ENCODE assay signal across 10 cellular contexts in the genomic region with DNA sequence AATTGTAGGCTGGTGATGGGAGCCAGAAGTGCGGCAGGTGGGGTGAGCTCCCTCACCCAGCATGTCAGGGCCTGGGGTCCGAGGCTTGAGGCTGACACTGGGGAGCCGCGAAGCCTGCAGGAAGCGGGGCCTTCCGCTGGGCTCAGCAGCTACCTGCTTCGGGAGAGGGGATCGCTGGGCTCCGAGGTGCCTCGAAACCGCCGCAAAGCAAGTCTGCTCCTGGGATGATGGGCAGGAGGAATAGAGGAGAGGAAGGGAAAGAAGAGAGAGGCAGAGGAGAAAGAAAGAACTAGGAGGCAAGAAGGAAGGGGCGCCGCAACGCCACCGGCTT. TPM values are rescaled to one million over a fixed set of nuclear protein-coding genes. Genes with fewer than 3 reads are reported as not detected.
DNase-seq lines count a peak whose midpoint lies in the region; ATAC-seq and TF ChIP-seq lines count a peak whose summit lies in the region.
"Had no signal": no experiment of that assay in that cellular context is flagged by ENCODE, and none has a peak within 500 bp of the region (broad histone marks: within the 10 kb centered on the region; RNA-seq: fewer than 3 reads in every experiment).

No MANE protein-coding gene starts in this region.

- no peak for DNase-seq in CD4-positive, alpha-beta T cell
- DNase-seq in H7 = peak; percentile 79
- DNase-seq in activated naive CD8-positive, alpha-beta T cell treated with anti-CD3 and anti-CD28 coated beads, Interleukin-2, amount 50 U/mL, for 24 hours = no peak
- DNase-seq in natural killer cell treated with Interleukin-12 subunit alpha and Interleukin-12 subunit beta and Interleukin-15 and Interleukin-18, amount 100 ng/mL, for 72 hours (ENCODE audit: low spot score) = no peak
- no peak for DNase-seq in NAMALWA (ENCODE audit: low spot score)
- DNase-seq: NCI-H526 treated with DMSO at 0.1 percent for 48 hours, SHP77 treated with DMSO at 0.1 percent for 48 hours had no signal

- ATAC-seq in CD4-positive, alpha-beta T cell (ENCODE audit: poor library complexity) = no peak
- ATAC-seq in activated naive CD8-positive, alpha-beta T cell treated with anti-CD3 and anti-CD28 coated beads, Interleukin-2, amount 50 U/mL, for 24 hours = no peak
- ATAC-seq in natural killer cell treated with Interleukin-12 subunit alpha and Interleukin-12 subunit beta and Interleukin-15 and Interleukin-18, amount 100 ng/mL, for 72 hours = peak in 1 of 2 donors; percentile 17
- ATAC-seq in GM21576 (IDR thresholded peaks at IDR 0.05; ENCODE audit: unreplicated experiment) (no peak), HG02571 (IDR thresholded peaks at IDR 0.05; ENCODE audit: unreplicated experiment) (no peak)

- H3K9me3 ChIP-seq in CD4-positive, alpha-beta T cell (ENCODE audit: control insufficient read depth, low read length) = no peaks in the 10 kb centered on the region

- peaks cover 64% of the 10 kb centered on the region for H3K27me3 Mint-ChIP-seq in CD4-positive, alpha-beta T cell
- peaks cover 72% of the 10 kb centered on the region for H3K27me3 Mint-ChIP-seq in activated naive CD8-positive, alpha-beta T cell treated with anti-CD3 and anti-CD28 coated beads, Interleukin-2, amount 50 U/mL, for 24 hours
- peaks cover 33 to 38% of the 10 kb centered on the region in 2 donors for H3K27me3 Mint-ChIP-seq in natural killer cell treated with Interleukin-12 subunit alpha and Interleukin-12 subunit beta and Interleukin-15 and Interleukin-18, amount 100 ng/mL, for 72 hours

- H3K27ac Mint-ChIP-seq in CD4-positive, alpha-beta T cell = no peak overlapping the region
- no peak overlapping the region for H3K27ac Mint-ChIP-seq in activated naive CD8-positive, alpha-beta T cell treated with anti-CD3 and anti-CD28 coated beads, Interleukin-2, amount 50 U/mL, for 24 hours
- H3K27ac Mint-ChIP-seq in natural killer cell treated with Interleukin-12 subunit alpha and Interleukin-12 subunit beta and Interleukin-15 and Interleukin-18, amount 100 ng/mL, for 72 hours = peak overlapping the region in 1 of 2 donors; percentile 23

- H3K9me3 Mint-ChIP-seq in CD4-positive, alpha-beta T cell = no peaks in the 10 kb centered on the region
- no peaks in the 10 kb centered on the region for H3K9me3 Mint-ChIP-seq in activated naive CD8-positive, alpha-beta T cell treated with anti-CD3 and anti-CD28 coated beads, Interleukin-2, amount 50 U/mL, for 24 hours
- H3K9me3 Mint-ChIP-seq in natural killer cell treated with Interleukin-12 subunit alpha and Interleukin-12 subunit beta and Interleukin-15 and Interleukin-18, amount 100 ng/mL, for 72 hours = no peaks in the 10 kb centered on the region

- intact Hi-C loops in CD4-positive, alpha-beta T cell (cut with DNase I, micrococcal nuclease) = no loop called here

- no peaks in the 10 kb centered on the region for H3K36me3 ChIP-seq in H7 (replicated peaks; ENCODE audit: control insufficient read depth, insufficient read depth, low read length)

- H3K36me3 Mint-ChIP-seq in CD4-positive, alpha-beta T cell (ENCODE audit: low read depth) = no peaks in the 10 kb centered on the region
- H3K36me3 Mint-ChIP-seq in activated naive CD8-positive, alpha-beta T cell treated with anti-CD3 and anti-CD28 coated beads, Interleukin-2, amount 50 U/mL, for 24 hours (ENCODE audit: low read depth) = peaks cover 2% of the 10 kb centered on the region
- peaks cover 6% of the 10 kb centered on the region for H3K36me3 Mint-ChIP-seq in natural killer cell treated with Interleukin-12 subunit alpha and Interleukin-12 subunit beta and Interleukin-15 and Interleukin-18, amount 100 ng/mL, for 72 hours

- peak overlapping the region; percentile 42; the same call in 1 of the 2 replicates for H3K4me3 ChIP-seq in H7 (ENCODE audit: insufficient read depth, low read depth, low read length)

- no peak overlapping the region for H3K27ac ChIP-seq in CD4-positive, alpha-beta T cell (ENCODE audit: low read depth, low read length)

- peaks cover 14% of the 10 kb centered on the region for H3K4me1 Mint-ChIP-seq in CD4-positive, alpha-beta T cell (ENCODE audit: low read depth)
- peaks cover 17% of the 10 kb centered on the region for H3K4me1 Mint-ChIP-seq in activated naive CD8-positive, alpha-beta T cell treated with anti-CD3 and anti-CD28 coated beads, Interleukin-2, amount 50 U/mL, for 24 hours
- peaks cover 9 to 10% of the 10 kb centered on the region in 2 donors for H3K4me1 Mint-ChIP-seq in natural killer cell treated with Interleukin-12 subunit alpha and Interleukin-12 subunit beta and Interleukin-15 and Interleukin-18, amount 100 ng/mL, for 72 hours (ENCODE audit: low read depth in 2 of 2)

- peak overlapping the region; percentile 74 for H3K4me3 Mint-ChIP-seq in CD4-positive, alpha-beta T cell
- peak overlapping the region; percentile 41 for H3K4me3 Mint-ChIP-seq in activated naive CD8-positive, alpha-beta T cell treated with anti-CD3 and anti-CD28 coated beads, Interleukin-2, amount 50 U/mL, for 24 hours
- H3K4me3 Mint-ChIP-seq in natural killer cell treated with Interleukin-12 subunit alpha and Interleukin-12 subunit beta and Interleukin-15 and Interleukin-18, amount 100 ng/mL, for 72 hours = peak overlapping the region; percentile 38

- TF ChIP-seq CTCF in CD4-positive, alpha-beta T cell (IDR thresholded peaks at IDR 0.05) = no peak

- POLR2A ChIA-PET in CD4-positive, alpha-beta T cell (lab: Charles Lee) = interaction anchor here (1.3 kb wide), 1 partner anchor 19 kb away, joined by 4 read pairs; no protein-coding TSS in a partner anchor

- CTCF ChIA-PET in CD4-positive, alpha-beta T cell (lab: Charles Lee) = interaction anchor here (1.0 to 1.3 kb wide), 2 partner anchors 19 to 38 kb away, joined by 3 to 5 read pairs; no protein-coding TSS in a partner anchor

- H3K27me3 ChIP-seq in CD4-positive, alpha-beta T cell (ENCODE audit: control insufficient read depth, insufficient read depth, low read length) = peaks cover 89% of the 10 kb centered on the region
- H3K27me3 ChIP-seq in H7 (ENCODE audit: control insufficient read depth, insufficient read depth, low read length) = peaks cover 100% of the 10 kb centered on the region

RNA-seq across cellular contexts. Expression of gene PRDM12, which starts 1.5 kb away (rescaled TPM):
- total RNA-seq in CD4-positive, alpha-beta T cell = under 1 TPM in 1 of 2 experiments, not detected in 1; 0.14 TPM
- total RNA-seq in H7 (2014; rRNA removed; shearing (Covaris generic)) = 0.11 and 0.31 TPM in 2 replicates
- total RNA-seq in natural killer cell treated with Interleukin-12 subunit alpha and Interleukin-12 subunit beta and Interleukin-15 and Interleukin-18, amount 100 ng/mL, for 72 hours = under 1 TPM in 1 of 2 donors, not detected in 1; 0.39 TPM
- total RNA-seq: mononuclear cell had no signal

RNA-seq across cellular contexts. Expression of gene EXOSC2, which starts 30.7 kb away (rescaled TPM):
- 10 to 100 TPM; 49.2 to 50.2 TPM for total RNA-seq in CD4-positive, alpha-beta T cell
- total RNA-seq in H7 (2014; rRNA removed; shearing (Covaris generic)) = 53.1 and 61.9 TPM in 2 replicates
- 100 to 1,000 TPM in 1 of 2 donors, 10 to 100 TPM in 1; 58.8 to 103 TPM for total RNA-seq in natural killer cell treated with Interleukin-12 subunit alpha and Interleukin-12 subunit beta and Interleukin-15 and Interleukin-18, amount 100 ng/mL, for 72 hours
